8 cellular contexts compared by ENCODE assay signal in genomic region chr1:220786337-220787068, GRCh38. TPM values are rescaled to one million over a fixed set of nuclear protein-coding genes. Genes with fewer than 3 reads are reported as not detected.
A peak's percentile ranks its signal among the peaks of the same experiment; 100 is the strongest.
DNase-seq lines count a peak whose midpoint lies in the region; ATAC-seq lines count a peak whose summit lies in the region.

Gene MTARC1 (plus strand): TSS chr1:220786913. CDS start chr1:220786945, 32 bp downstream.

- WGBS in iPS DF 6.9 (ENCODE audit: insufficient coverage, insufficient read length): no CpG with 5 or more reads among the region's 56 CpGs

- peak; percentile 69 for ATAC-seq in HG03025 (IDR thresholded peaks at IDR 0.05; ENCODE audit: low FRiP score, unreplicated experiment)

- H3K9me3 ChIP-seq in iPS DF 6.9 (ENCODE audit: control insufficient read depth, insufficient read depth, low read length): no peaks in the 10 kb centered on the region

- no peaks in the 10 kb centered on the region for H3K36me3 ChIP-seq in iPS DF 6.9 (ENCODE audit: control insufficient read depth, insufficient read depth, low read length)

- H3K4me3 ChIP-seq in iPS DF 6.9 (ENCODE audit: low read length): peak within 1 kb of the TSS; percentile 81

- peaks cover 3% of the 10 kb centered on the region; the same call in 1 of the 2 replicates for H3K4me1 ChIP-seq in iPS DF 6.9 (ENCODE audit: control insufficient read depth, insufficient read depth, low read length)

- no peak within 1 kb of the TSS for H3K27ac ChIP-seq in iPS DF 6.9 (ENCODE audit: low read length)

- H3K27me3 ChIP-seq in iPS DF 6.9 (ENCODE audit: control insufficient read depth, insufficient read depth, low read length): no peaks in the 10 kb centered on the region

- DNase-seq in stimulated activated CD4-positive, alpha-beta T cell treated with anti-CD3 and anti-CD28 coated beads, Interleukin-15, amount 100 ng/mL, for 24 hours: peak; percentile 16
- no peak for DNase-seq in stimulated activated CD4-positive, alpha-beta T cell treated with anti-CD3 and anti-CD28 coated beads, Interleukin-2, amount 100 ng/mL, for 48 hours
- peak; percentile 64 for DNase-seq in NCI-H2227 (lab: John Stamatoyannopoulos, UW; ENCODE audit: unreplicated experiment)
- DNase-seq in astrocyte of the hippocampus (ENCODE audit: low read depth, low spot score): peak; percentile 85
- no peak for DNase-seq in iPS DF 6.9 (ENCODE audit: low read depth, low spot score)
- peak; percentile 22 for DNase-seq in renal cortical epithelial cell (ENCODE audit: low read depth)
- no peak for DNase-seq in activated naive CD4-positive, alpha-beta T cell treated with Interleukin-2 at 50 U/mL for 16 hours

RNA-seq across cellular contexts. Expression of gene MTARC1, which starts in this region (rescaled TPM):
- 4.0 and 5.0 TPM in 2 replicates for total RNA-seq in renal cortical epithelial cell

Comparison
In these comparisons a context has a peak if more than half of its experiments do, and no peak if none do; other contexts are left out.
1. DNase-seq: peak in stimulated activated CD4-positive, alpha-beta T cell treated with anti-CD3 and anti-CD28 coated beads, Interleukin-15, amount 100 ng/mL, for 24 hours (single experiment), NCI-H2227 (single experiment), astrocyte of the hippocampus (single experiment) and renal cortical epithelial cell (single experiment); none in stimulated activated CD4-positive, alpha-beta T cell treated with anti-CD3 and anti-CD28 coated beads, Interleukin-2, amount 100 ng/mL, for 48 hours (0 of 2), iPS DF 6.9 (single experiment) and activated naive CD4-positive, alpha-beta T cell treated with Interleukin-2 at 50 U/mL for 16 hours (single experiment).